In the genomic region with DNA sequence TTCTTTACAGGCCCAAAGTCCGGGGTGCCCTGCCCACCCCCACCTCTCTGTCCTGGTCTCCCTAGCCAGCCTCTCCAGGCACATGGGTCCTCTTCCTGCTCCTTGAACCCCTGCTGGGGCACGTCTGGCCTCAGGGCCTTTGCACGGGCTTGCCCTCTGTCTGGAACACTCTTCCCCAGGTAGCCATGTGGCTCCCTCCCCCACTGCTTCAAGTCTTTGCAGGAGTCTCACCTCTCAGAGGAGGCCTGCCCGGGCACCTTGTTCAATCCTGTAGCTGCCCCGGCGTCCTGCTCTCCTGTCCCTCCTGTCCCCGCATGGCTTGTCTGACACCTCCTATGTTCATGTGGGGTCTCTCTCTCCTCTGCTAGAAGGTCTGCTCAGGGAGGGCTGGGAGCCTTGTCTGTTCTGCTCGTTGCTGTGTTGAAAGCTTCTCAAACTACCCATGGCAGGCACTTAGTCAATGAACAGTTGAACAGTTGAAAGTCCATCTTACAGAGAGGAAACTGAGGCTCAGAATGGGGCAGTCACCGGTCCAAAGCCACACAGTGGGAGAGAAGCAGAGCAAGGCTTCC, we compare ENCODE assay signal across 1 cellular context.
TF ChIP-seq lines count a peak whose summit lies in the region.

No MANE protein-coding gene starts in this region.

TF ChIP-seq in GM23338, 12 proteins besides CTCF, POLR2A, EP300 and RAD21 (continued from another document):
- TF ChIP-seq, protein P1, sequence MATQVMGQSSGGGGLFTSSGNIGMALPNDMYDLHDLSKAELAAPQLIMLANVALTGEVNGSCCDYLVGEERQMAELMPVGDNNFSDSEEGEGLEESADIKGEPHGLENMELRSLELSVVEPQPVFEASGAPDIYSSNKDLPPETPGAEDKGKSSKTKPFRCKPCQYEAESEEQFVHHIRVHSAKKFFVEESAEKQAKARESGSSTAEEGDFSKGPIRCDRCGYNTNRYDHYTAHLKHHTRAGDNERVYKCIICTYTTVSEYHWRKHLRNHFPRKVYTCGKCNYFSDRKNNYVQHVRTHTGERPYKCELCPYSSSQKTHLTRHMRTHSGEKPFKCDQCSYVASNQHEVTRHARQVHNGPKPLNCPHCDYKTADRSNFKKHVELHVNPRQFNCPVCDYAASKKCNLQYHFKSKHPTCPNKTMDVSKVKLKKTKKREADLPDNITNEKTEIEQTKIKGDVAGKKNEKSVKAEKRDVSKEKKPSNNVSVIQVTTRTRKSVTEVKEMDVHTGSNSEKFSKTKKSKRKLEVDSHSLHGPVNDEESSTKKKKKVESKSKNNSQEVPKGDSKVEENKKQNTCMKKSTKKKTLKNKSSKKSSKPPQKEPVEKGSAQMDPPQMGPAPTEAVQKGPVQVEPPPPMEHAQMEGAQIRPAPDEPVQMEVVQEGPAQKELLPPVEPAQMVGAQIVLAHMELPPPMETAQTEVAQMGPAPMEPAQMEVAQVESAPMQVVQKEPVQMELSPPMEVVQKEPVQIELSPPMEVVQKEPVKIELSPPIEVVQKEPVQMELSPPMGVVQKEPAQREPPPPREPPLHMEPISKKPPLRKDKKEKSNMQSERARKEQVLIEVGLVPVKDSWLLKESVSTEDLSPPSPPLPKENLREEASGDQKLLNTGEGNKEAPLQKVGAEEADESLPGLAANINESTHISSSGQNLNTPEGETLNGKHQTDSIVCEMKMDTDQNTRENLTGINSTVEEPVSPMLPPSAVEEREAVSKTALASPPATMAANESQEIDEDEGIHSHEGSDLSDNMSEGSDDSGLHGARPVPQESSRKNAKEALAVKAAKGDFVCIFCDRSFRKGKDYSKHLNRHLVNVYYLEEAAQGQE (IDR thresholded peaks at IDR 0.05; ENCODE audit: unreplicated experiment), result no peak
